ENCODE assay signal across 25 cellular contexts in genomic region chr1:186572509-186572908, GRCh38.
"Had no signal": no experiment of that assay in that cellular context is flagged by ENCODE, and none has a peak within 500 bp of the region (broad histone marks: within the 10 kb centered on the region; RNA-seq: fewer than 3 reads in every experiment).

No MANE protein-coding gene starts in this region.

- H3K36me3 Mint-ChIP-seq: naive thymus-derived CD8-positive, alpha-beta T cell had no signal

- H3K4me3 Mint-ChIP-seq: dendritic cell treated with granulocyte-macrophage colony-stimulating factor and Interleukin-4, amounts not matched to agents 40 ng/mL and 50 ng/mL, for 4 days; endodermal cell; naive thymus-derived CD8-positive, alpha-beta T cell; nephron progenitor cell had no signal

- H3K27ac ChIP-seq: epithelial cell of prostate, gastrocnemius medialis, lower lobe of right lung, prostate gland, right atrium auricular region, thoracic aorta, tibial nerve, upper lobe of left lung had no signal

- DNase-seq: effector CD8-positive, alpha-beta T cell; endodermal cell; foreskin fibroblast; gastrocnemius medialis; head of caudate nucleus; left ventricle myocardium superior; lower lobe of right lung; naive thymus-derived CD8-positive, alpha-beta T cell; nephron progenitor cell; nucleus accumbens; stimulated activated CD4-positive, alpha-beta T cell treated with anti-CD3 and anti-CD28 coated beads, Interleukin-12 subunit alpha, Interleukin-12 subunit beta, amount 100 ng/mL, for 4 hours; stimulated activated CD4-positive, alpha-beta T cell treated with anti-CD3 and anti-CD28 coated beads, Interleukin-1b, Interleukin-23, amount 100 ng/mL, for 48 hours; stimulated activated CD4-positive, alpha-beta T cell treated with anti-CD3 and anti-CD28 coated beads, Interleukin-4, amount 100 ng/mL, for 1 hour; stimulated activated CD8-positive, alpha-beta memory T cell treated with anti-CD3 and anti-CD28 coated beads, Interleukin-4, amount 100 ng/mL, for 48 hours; stimulated activated naive CD4-positive, alpha-beta T cell treated with Interleukin-2 at 50 U/mL for 16 hours; upper lobe of left lung had no signal

- H3K9me3 ChIP-seq: gastrocnemius medialis, lower lobe of right lung, prostate gland, right atrium auricular region, thoracic aorta, tibial nerve, upper lobe of left lung had no signal

- H3K9me3 Mint-ChIP-seq: dendritic cell treated with granulocyte-macrophage colony-stimulating factor and Interleukin-4, amounts not matched to agents 40 ng/mL and 50 ng/mL, for 4 days; endodermal cell; naive thymus-derived CD8-positive, alpha-beta T cell; nephron progenitor cell had no signal

- H3K4me1 ChIP-seq: gastrocnemius medialis, lower lobe of right lung, prostate gland, right atrium auricular region had no signal

- H3K27me3 ChIP-seq: gastrocnemius medialis, right atrium auricular region, tibial nerve, upper lobe of left lung had no signal

- ATAC-seq: esophagus mucosa; gastrocnemius medialis; left ventricle myocardium superior; lower lobe of right lung; naive thymus-derived CD8-positive, alpha-beta T cell; sciatic nerve had no signal

- H3K27me3 Mint-ChIP-seq: dendritic cell treated with granulocyte-macrophage colony-stimulating factor and Interleukin-4, amounts not matched to agents 40 ng/mL and 50 ng/mL, for 4 days; naive thymus-derived CD8-positive, alpha-beta T cell had no signal

- H3K4me3 ChIP-seq: gastrocnemius medialis, lower lobe of right lung, prostate gland, right atrium auricular region, smooth muscle cell, thoracic aorta, tibial nerve, upper lobe of left lung had no signal

- H3K4me1 Mint-ChIP-seq: endodermal cell; naive thymus-derived CD8-positive, alpha-beta T cell; nephron progenitor cell had no signal

- H3K27ac Mint-ChIP-seq: dendritic cell treated with granulocyte-macrophage colony-stimulating factor and Interleukin-4, amounts not matched to agents 40 ng/mL and 50 ng/mL, for 4 days; endodermal cell; naive thymus-derived CD8-positive, alpha-beta T cell; nephron progenitor cell had no signal

- H3K36me3 ChIP-seq: gastrocnemius medialis, lower lobe of right lung, prostate gland, right atrium auricular region, thoracic aorta, tibial nerve, upper lobe of left lung had no signal
